In genomic region chr12:124165695-124166094, GRCh38 we compare ENCODE assay signal across 14 cellular contexts.
DNase-seq lines count a peak whose midpoint lies in the region; ATAC-seq, FAIRE-seq and TF ChIP-seq lines count a peak whose summit lies in the region.
"Had no signal": no experiment of that assay in that cellular context is flagged by ENCODE, and none has a peak within 500 bp of the region (broad histone marks: within the 10 kb centered on the region; RNA-seq: fewer than 3 reads in every experiment).

No MANE protein-coding gene starts in this region.

- H2AFZ ChIP-seq in KMS-11 (ENCODE audit: low read depth), result no peak overlapping the region

- intact Hi-C loops in left colon (cut with DNase I, micrococcal nuclease) (no loop called here), kidney (cut with DNase I) (no loop called here)

- H3K27ac ChIP-seq in KMS-11, result peak overlapping the region; percentile 12; the same call in 1 of the 2 replicates
- H3K27ac ChIP-seq in small intestine (ENCODE audit: low read depth in 1 of 2, low read length in 1 of 2), result no peak overlapping the region
- no peak overlapping the region for H3K27ac ChIP-seq in kidney (ENCODE audit: low read depth in 2 of 2, low read length in 2 of 2)

- H3K9me3 ChIP-seq in small intestine (ENCODE audit: control insufficient read depth, low read depth), result no peaks in the 10 kb centered on the region
- no peaks in the 10 kb centered on the region for H3K9me3 ChIP-seq in kidney (ENCODE audit: control insufficient read depth in 1 of 2, low read length in 2 of 2)

- no peaks in the 10 kb centered on the region for H3K79me2 ChIP-seq in KMS-11 (ENCODE audit: insufficient read depth, low read depth)

- peaks cover 12% of the 10 kb centered on the region for H3K4me1 ChIP-seq in KMS-11 (ENCODE audit: low read depth, poor library complexity, severe bottlenecking)
- H3K4me1 ChIP-seq in small intestine (ENCODE audit: control insufficient read depth in 2 of 2, insufficient read depth in 1 of 2, low read depth in 1 of 2, low read length in 1 of 2), result no peaks in the 10 kb centered on the region
- no peaks in the 10 kb centered on the region for H3K4me1 ChIP-seq in kidney (ENCODE audit: control insufficient read depth in 1 of 2, insufficient read depth in 1 of 2, low read depth in 1 of 2, low read length in 2 of 2)

- no peak overlapping the region for H3K4me2 ChIP-seq in KMS-11

- H3K36me3 ChIP-seq in KMS-11 (ENCODE audit: insufficient read depth) (no peaks in the 10 kb centered on the region), small intestine (ENCODE audit: control insufficient read depth in 2 of 2, insufficient read depth in 2 of 2, low read length in 2 of 2) (no peaks in the 10 kb centered on the region), kidney (ENCODE audit: control insufficient read depth in 1 of 2, insufficient read depth in 2 of 2, low read length in 2 of 2) (no peaks in the 10 kb centered on the region)

- TF ChIP-seq CTCF in KMS-11 (conservative IDR thresholded peaks at IDR 0.05; ENCODE audit: low read depth, low read length) (no peak), kidney (IDR thresholded peaks at IDR 0.05; ENCODE audit: borderline replicate concordance, extremely low read depth, insufficient read depth) (no peak)

- H3K4me3 ChIP-seq in KMS-11 (IDR thresholded peaks at IDR 0.05; ENCODE audit: insufficient read depth, low read depth, low read length) (no peak overlapping the region), small intestine (ENCODE audit: low read depth in 1 of 2, low read length in 2 of 2) (no peak overlapping the region), kidney (ENCODE audit: low read length in 2 of 2) (no peak overlapping the region)

- H3K27me3 ChIP-seq in KMS-11 (ENCODE audit: insufficient read depth, low read depth) (no peaks in the 10 kb centered on the region), small intestine (ENCODE audit: control insufficient read depth in 2 of 2, insufficient read depth in 2 of 2, low read length in 2 of 2) (no peaks in the 10 kb centered on the region)

- no peak overlapping the region for H3K9ac ChIP-seq in KMS-11
- H3K9ac ChIP-seq in kidney (ENCODE audit: low read length in 2 of 2), result no peak overlapping the region

- peak; percentile 64 for ATAC-seq in left colon

- DNase-seq in RPMI8226 (peak; percentile 5), left colon (no peak), small intestine (peak; percentile 40), foreskin melanocyte (no peak), kidney (no peak), mucosa of gallbladder (ENCODE audit: low spot score) (no peak)
- DNase-seq: C1 segment of cervical spinal cord; Calu3; CD4-positive, alpha-beta T cell; DMS 273 treated with DMSO at 0.1 percent for 48 hours; HCEC 1CT; HFFc6 had no signal

- WGBS in small intestine, 3 donors, result 77 to 85% (median 77%) methylated on average over 2 of the region's 2 CpGs

- no peaks in the 10 kb centered on the region for H4K20me1 ChIP-seq in KMS-11 (ENCODE audit: insufficient read depth)

- FAIRE-seq in small intestine (lab: Jason Lieb, UNC), result no peak
- no peak for FAIRE-seq in kidney (lab: Jason Lieb, UNC)
- FAIRE-seq: A204.1 had no signal

Comparison
In these comparisons a context has a peak if more than half of its experiments do, and no peak if none do; other contexts are left out.
1. DNase-seq: peak in RPMI8226 (single experiment) and small intestine (single experiment); none in left colon (0 of 2), foreskin melanocyte (single experiment), kidney (single experiment) and mucosa of gallbladder (single experiment).